1 cellular context compared by ENCODE assay signal in genomic region chr18:57077786-57078552, GRCh38.
TF ChIP-seq lines count a peak whose summit lies in the region.

No MANE protein-coding gene starts in this region.

TF ChIP-seq in GM12878, 131 proteins besides CTCF, POLR2A, EP300 and RAD21 (continued from another document):
- TF ChIP-seq POLR2AphosphoS5 (IDR thresholded peaks at IDR 0.05; ENCODE audit: low read length) (no peak), ZNF24 (IDR thresholded peaks at IDR 0.05) (peak; percentile 63), EGR1 (IDR thresholded peaks at IDR 0.05; ENCODE audit: borderline replicate concordance in 1 of 2, low read depth in 2 of 2, low read length in 2 of 2) (peak; percentile 68 to 100)
- TF ChIP-seq, protein P1, sequence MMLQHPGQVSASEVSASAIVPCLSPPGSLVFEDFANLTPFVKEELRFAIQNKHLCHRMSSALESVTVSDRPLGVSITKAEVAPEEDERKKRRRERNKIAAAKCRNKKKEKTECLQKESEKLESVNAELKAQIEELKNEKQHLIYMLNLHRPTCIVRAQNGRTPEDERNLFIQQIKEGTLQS (IDR thresholded peaks at IDR 0.05; ENCODE audit: borderline replicate concordance, extremely low read depth, low read depth, low read length) = no peak
